8 cellular contexts compared by ENCODE assay signal in the genomic region with DNA sequence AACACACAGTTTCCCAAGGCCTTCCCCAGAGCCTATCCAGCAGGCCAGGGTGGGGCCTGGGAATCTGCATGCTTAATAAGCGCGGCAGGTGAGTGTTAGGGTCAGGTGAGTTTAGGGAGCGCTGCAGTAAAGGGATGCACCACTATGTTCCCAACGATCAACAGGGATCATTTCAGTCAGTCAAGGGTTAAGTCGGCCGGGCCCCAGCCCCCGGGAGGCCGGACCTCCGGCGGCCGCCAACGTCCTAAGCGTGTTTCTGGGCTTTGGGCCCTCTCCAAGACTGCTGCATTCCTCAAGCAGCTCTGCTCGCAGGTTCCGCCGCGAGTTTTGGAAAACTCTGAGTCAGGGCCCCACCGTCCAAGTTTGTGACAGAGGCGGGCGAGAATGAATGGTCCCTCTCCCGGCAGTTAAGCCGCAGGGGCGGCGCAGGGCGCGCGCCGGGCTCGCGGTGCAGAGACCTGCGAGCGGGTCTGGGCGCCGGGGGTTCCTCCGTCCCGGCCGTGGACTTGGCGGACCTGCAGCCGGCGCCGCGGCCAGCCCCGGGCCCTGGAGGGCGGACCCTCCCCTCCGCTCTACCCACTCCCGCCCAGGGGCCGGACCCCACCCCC.
DNase-seq lines count a peak whose midpoint lies in the region; ATAC-seq and TF ChIP-seq lines count a peak whose summit lies in the region.

No MANE protein-coding gene starts in this region.

- no peak for TF ChIP-seq POLR2A in erythroblast (IDR thresholded peaks at IDR 0.05; ENCODE audit: low read length)

- no peak for ATAC-seq in GM21381 (IDR thresholded peaks at IDR 0.05; ENCODE audit: unreplicated experiment)
- ATAC-seq in activated T-cell treated with anti-CD3 and anti-CD28 coated beads, Interleukin-2, amount 50 U/mL, for 72 hours (replicated peaks in 1 of 2) = no peak

- H3K36me3 Mint-ChIP-seq in activated T-cell treated with anti-CD3 and anti-CD28 coated beads, Interleukin-2, amount 50 U/mL, for 72 hours (ENCODE audit: insufficient read depth in 2 of 2) = no peaks in the 10 kb centered on the region

- no peak overlapping the region for H3K27ac Mint-ChIP-seq in activated T-cell treated with anti-CD3 and anti-CD28 coated beads, Interleukin-2, amount 50 U/mL, for 72 hours

- peak overlapping the region in 1 of 2 donors; percentile 43 for H3K4me3 Mint-ChIP-seq in activated T-cell treated with anti-CD3 and anti-CD28 coated beads, Interleukin-2, amount 50 U/mL, for 72 hours

- in situ Hi-C loops in KBM-7 (cut with MboI; ENCODE audit: low pct_unique_long_range_greater_than_20kb, low sequenced_read_pairs) = no loop called here

- peaks cover 7% of the 10 kb centered on the region for H3K4me1 Mint-ChIP-seq in activated T-cell treated with anti-CD3 and anti-CD28 coated beads, Interleukin-2, amount 50 U/mL, for 72 hours (ENCODE audit: low read depth)

- H3K27me3 Mint-ChIP-seq in activated T-cell treated with anti-CD3 and anti-CD28 coated beads, Interleukin-2, amount 50 U/mL, for 72 hours (ENCODE audit: low read depth) = peaks cover 62% of the 10 kb centered on the region

- DNase-seq in 8988T = peak; percentile 69
- DNase-seq in KBM-7 = peak; percentile 50
- DNase-seq in erythroblast (lab: John Stamatoyannopoulos, UW) = peak; percentile 16 to 25
- peak; percentile 50 for DNase-seq in mucosa of gallbladder (ENCODE audit: low spot score)
- no peak for DNase-seq in NOMO-1 treated with DMSO at 0.1 percent for 48 hours (lab: John Stamatoyannopoulos, UW; ENCODE audit: unreplicated experiment)
- no peak for DNase-seq in activated T-cell treated with anti-CD3 and anti-CD28 coated beads, Interleukin-2, amount 50 U/mL, for 72 hours
- no peak for DNase-seq in NCI-H1694 (lab: John Stamatoyannopoulos, UW)

- H3K9me3 Mint-ChIP-seq in activated T-cell treated with anti-CD3 and anti-CD28 coated beads, Interleukin-2, amount 50 U/mL, for 72 hours = peaks cover 0 to 2% of the 10 kb centered on the region in 2 donors

Comparison
In these comparisons a context has a peak if more than half of its experiments do, and no peak if none do; other contexts are left out.
1. DNase-seq: peak in 8988T (single experiment), KBM-7 (single experiment), erythroblast (2 of 2) and mucosa of gallbladder (single experiment); none in NOMO-1 treated with DMSO at 0.1 percent for 48 hours (single experiment), activated T-cell treated with anti-CD3 and anti-CD28 coated beads, Interleukin-2, amount 50 U/mL, for 72 hours (0 of 2) and NCI-H1694 (single experiment).